8 cellular contexts compared by ENCODE assay signal in genomic region chr12:68745904-68746571, GRCh38. TPM values are rescaled to one million over a fixed set of nuclear protein-coding genes. Genes with fewer than 3 reads are reported as not detected.
DNase-seq lines count a peak whose midpoint lies in the region; ATAC-seq and TF ChIP-seq lines count a peak whose summit lies in the region.

Gene SLC35E3 (plus strand): TSS chr12:68746176. CDS start chr12:68746378, 202 bp downstream.

- peak; percentile 85 for TF ChIP-seq POLR2A in GM19099 (IDR thresholded peaks at IDR 0.05; ENCODE audit: extremely low read depth, insufficient read length, low read depth)

- H3K4me3 ChIP-seq in choroid plexus epithelial cell (ENCODE audit: low read depth, low read length) = peak within 1 kb of the TSS; percentile 82

- DNase-seq in AML-193 (lab: John Stamatoyannopoulos, UW) (peak; percentile 87), NCI-H460 (ENCODE audit: extremely low read depth, low read depth) (peak; percentile 90), choroid plexus epithelial cell (ENCODE audit: low read depth) (peak; percentile 90), kidney tubule cell (ENCODE audit: low spot score) (peak; percentile 91)
- DNase-seq in activated CD4-positive, alpha-beta T cell treated with anti-CD3 and anti-CD28 coated beads for 24 hours (ENCODE audit: low read depth in 2 of 2) = peak; percentile 80 to 90
- peak; percentile 75 for DNase-seq in stimulated activated CD4-positive, alpha-beta T cell treated with anti-CD3 and anti-CD28 coated beads, Interleukin-1b, Interleukin-23, amount 100 ng/mL, for 1 hour (ENCODE audit: low read depth in 2 of 2)

- peak; percentile 86 for ATAC-seq in HG03378 (IDR thresholded peaks at IDR 0.05; ENCODE audit: unreplicated experiment)

- TF ChIP-seq CTCF in choroid plexus epithelial cell (conservative IDR thresholded peaks at IDR 0.05; ENCODE audit: low read depth, low read length) = no peak

RNA-seq across cellular contexts. Expression of gene SLC35E3, which starts in this region (rescaled TPM):
- total RNA-seq in NCI-H460 (2014; rRNA removed; shearing (Covaris generic)) = 5.1 and 6.2 TPM in 2 replicates
- polyA plus RNA-seq in NCI-H460 (2014; cell fraction: nucleus; rRNA removed) = 3.4 and 33.8 TPM in 2 replicates

Comparison
In these comparisons a context has a peak if more than half of its experiments do, and no peak if none do; other contexts are left out.
1. Peak in every context shown above with its lines: DNase-seq, ATAC-seq and H3K4me3 ChIP-seq.